In the genomic region with DNA sequence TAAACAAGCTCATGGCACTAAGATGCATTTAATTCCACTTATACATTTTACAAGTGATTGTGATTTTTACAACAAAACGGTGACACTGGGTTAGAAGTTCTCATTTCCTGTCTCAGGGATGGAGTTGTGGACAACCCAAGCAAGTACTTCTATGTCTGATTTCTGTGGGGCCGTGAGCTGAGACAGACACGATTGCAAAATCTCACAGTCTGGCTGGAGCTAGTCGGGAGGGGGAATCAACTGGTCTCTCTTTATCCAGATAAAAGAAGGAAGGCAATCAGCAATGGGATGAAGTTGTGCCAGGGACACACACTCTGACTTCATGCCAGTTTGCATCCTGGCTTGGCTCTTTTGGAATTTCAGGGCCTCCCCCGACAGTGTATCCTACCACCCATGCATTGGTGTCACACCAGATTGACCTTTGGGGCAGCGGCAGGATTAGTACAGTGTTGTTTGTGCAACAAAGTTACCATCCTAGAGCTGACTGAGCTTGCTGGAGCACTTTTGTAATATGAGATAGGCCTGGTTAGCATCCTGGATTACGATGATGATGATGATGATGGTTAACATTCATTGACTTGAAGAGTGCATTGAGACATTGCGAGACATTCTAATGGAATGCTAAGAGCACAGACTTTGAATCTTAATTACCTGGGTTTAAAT, we compare ENCODE assay signal across 24 cellular contexts.
DNase-seq lines count a peak whose midpoint lies in the region; ATAC-seq and TF ChIP-seq lines count a peak whose summit lies in the region.
"Had no signal": no experiment of that assay in that cellular context is flagged by ENCODE, and none has a peak within 500 bp of the region (broad histone marks: within the 10 kb centered on the region; RNA-seq: fewer than 3 reads in every experiment).

No MANE protein-coding gene starts in this region.

- H3K27me3 Mint-ChIP-seq in neural progenitor cell (ENCODE audit: insufficient read depth, low read depth), result peaks cover 5% of the 10 kb centered on the region
- H3K27me3 Mint-ChIP-seq: activated CD4-positive, alpha-beta memory T cell treated with anti-CD3 and anti-CD28 coated beads for 36 hours; activated naive CD4-positive, alpha-beta T cell treated with anti-CD3 and anti-CD28 coated beads, Interleukin-2, amount 10 ng/mL, durations not matched to agents 7 days and 5 days; naive B cell had no signal

- no peak overlapping the region for H3K27ac ChIP-seq in neural progenitor cell
- no peak overlapping the region for H3K27ac ChIP-seq in breast epithelium
- H3K27ac ChIP-seq: body of pancreas, parathyroid adenoma, Peyer's patch, suprapubic skin had no signal

- no peak overlapping the region for H3K27ac Mint-ChIP-seq in neural progenitor cell
- H3K27ac Mint-ChIP-seq: activated CD4-positive, alpha-beta memory T cell treated with anti-CD3 and anti-CD28 coated beads for 36 hours; activated naive CD4-positive, alpha-beta T cell treated with anti-CD3 and anti-CD28 coated beads, Interleukin-2, amount 10 ng/mL, durations not matched to agents 7 days and 5 days; dendritic cell treated with granulocyte-macrophage colony-stimulating factor and Interleukin-4, amounts not matched to agents 40 ng/mL and 50 ng/mL, for 4 days; HFFc6; naive B cell had no signal

- no peak for TF ChIP-seq POLR2A in breast epithelium (IDR thresholded peaks at IDR 0.05)

- no peaks in the 10 kb centered on the region for H3K9me3 Mint-ChIP-seq in neural progenitor cell
- H3K9me3 Mint-ChIP-seq: activated CD4-positive, alpha-beta memory T cell treated with anti-CD3 and anti-CD28 coated beads for 36 hours; activated naive CD4-positive, alpha-beta T cell treated with anti-CD3 and anti-CD28 coated beads, Interleukin-2, amount 10 ng/mL, durations not matched to agents 7 days and 5 days; dendritic cell treated with granulocyte-macrophage colony-stimulating factor and Interleukin-4, amounts not matched to agents 40 ng/mL and 50 ng/mL, for 4 days; HFFc6 had no signal

- intact Hi-C loops in breast epithelium (cut with DNase I; ENCODE audit: low total_unique reads), result no loop called here

- peaks cover 13% of the 10 kb centered on the region for H3F3A ChIP-seq in neural progenitor cell (ENCODE audit: low read depth)

- H3K9me3 ChIP-seq in neural progenitor cell (ENCODE audit: low read depth), result no peaks in the 10 kb centered on the region
- no peaks in the 10 kb centered on the region for H3K9me3 ChIP-seq in breast epithelium
- H3K9me3 ChIP-seq: body of pancreas, Peyer's patch, suprapubic skin had no signal

- peak overlapping the region; percentile 5 for H2AFZ ChIP-seq in neural progenitor cell (replicated peaks)
- H2AFZ ChIP-seq: parathyroid adenoma had no signal

- TF ChIP-seq CTCF in fibroblast of pulmonary artery (IDR thresholded peaks at IDR 0.05; ENCODE audit: low read length, missing control alignments) (no peak), neural progenitor cell (IDR thresholded peaks at IDR 0.05) (no peak), breast epithelium (IDR thresholded peaks at IDR 0.05) (no peak)

- H3K36me3 ChIP-seq in neural progenitor cell (no peaks in the 10 kb centered on the region), breast epithelium (no peaks in the 10 kb centered on the region)
- H3K36me3 ChIP-seq: Peyer's patch, suprapubic skin had no signal

- peaks cover 37% of the 10 kb centered on the region for H3K4me1 ChIP-seq in neural progenitor cell
- no peaks in the 10 kb centered on the region for H3K4me1 ChIP-seq in breast epithelium
- H3K4me1 ChIP-seq: body of pancreas, parathyroid adenoma had no signal

- H3K27me3 ChIP-seq in neural progenitor cell (no peaks in the 10 kb centered on the region), breast epithelium (no peaks in the 10 kb centered on the region)
- H3K27me3 ChIP-seq: body of pancreas, Peyer's patch, suprapubic skin had no signal

- H3K9ac ChIP-seq in neural progenitor cell, result no peak overlapping the region
- H3K9ac ChIP-seq: parathyroid adenoma had no signal

- peaks cover 11% of the 10 kb centered on the region for H3K4me1 Mint-ChIP-seq in neural progenitor cell
- H3K4me1 Mint-ChIP-seq: activated naive CD4-positive, alpha-beta T cell treated with anti-CD3 and anti-CD28 coated beads, Interleukin-2, amount 10 ng/mL, durations not matched to agents 7 days and 5 days; naive B cell had no signal

- no peak for ATAC-seq in GM21737 (IDR thresholded peaks at IDR 0.05; ENCODE audit: unreplicated experiment)
- ATAC-seq: body of pancreas had no signal

- no peaks in the 10 kb centered on the region for H3K36me3 Mint-ChIP-seq in neural progenitor cell
- H3K36me3 Mint-ChIP-seq: activated CD4-positive, alpha-beta memory T cell treated with anti-CD3 and anti-CD28 coated beads for 36 hours; activated naive CD4-positive, alpha-beta T cell treated with anti-CD3 and anti-CD28 coated beads, Interleukin-2, amount 10 ng/mL, durations not matched to agents 7 days and 5 days; naive B cell had no signal

- DNase-seq in HT1080 (ENCODE audit: low read depth) (peak; percentile 18), OCI-M1 (lab: John Stamatoyannopoulos, UW) (peak; percentile 55), fibroblast of pulmonary artery (ENCODE audit: low read depth) (peak; percentile 79), neural progenitor cell (ENCODE audit: low spot score) (peak; percentile 30), cerebellar nuclear complex (lab: John Stamatoyannopoulos, UW) (no peak), breast epithelium (ENCODE audit: low spot score in 2 of 2) (no peak)
- DNase-seq in stimulated activated CD4-positive, alpha-beta T cell treated with anti-CD3 and anti-CD28 coated beads, Interleukin-1b, Interleukin-23, amount 100 ng/mL, for 48 hours, result no peak
- DNase-seq: activated CD4-positive, alpha-beta memory T cell treated with anti-CD3 and anti-CD28 coated beads for 36 hours; activated naive CD4-positive, alpha-beta T cell treated with anti-CD3 and anti-CD28 coated beads, Interleukin-2, amount 10 ng/mL, durations not matched to agents 7 days and 5 days; activated T-cell treated with anti-CD3 and anti-CD28 coated beads, Interleukin-2, amount 50 U/mL, for 1 hour; AML-193; body of pancreas; COR-L47; HFFc6; Kasumi-1; naive B cell; NCI-H1417; NCI-H2171; Peyer's patch had no signal

- H3K4me3 Mint-ChIP-seq in neural progenitor cell, result no peak overlapping the region
- H3K4me3 Mint-ChIP-seq: activated CD4-positive, alpha-beta memory T cell treated with anti-CD3 and anti-CD28 coated beads for 36 hours; activated naive CD4-positive, alpha-beta T cell treated with anti-CD3 and anti-CD28 coated beads, Interleukin-2, amount 10 ng/mL, durations not matched to agents 7 days and 5 days; dendritic cell treated with granulocyte-macrophage colony-stimulating factor and Interleukin-4, amounts not matched to agents 40 ng/mL and 50 ng/mL, for 4 days; HFFc6 had no signal

- no peaks in the 10 kb centered on the region for H4K20me1 ChIP-seq in neural progenitor cell (ENCODE audit: low read depth)

- no peaks in the 10 kb centered on the region for H3K79me2 ChIP-seq in neural progenitor cell (ENCODE audit: low read depth)
- H3K79me2 ChIP-seq: parathyroid adenoma had no signal

- peak overlapping the region; percentile 63 for H3K4me2 ChIP-seq in neural progenitor cell

- H3K4me3 ChIP-seq in fibroblast of pulmonary artery (replicated peaks; ENCODE audit: low read depth, low read length) (no peak overlapping the region), neural progenitor cell (no peak overlapping the region), breast epithelium (no peak overlapping the region)
- H3K4me3 ChIP-seq: body of pancreas, lung, Peyer's patch, suprapubic skin had no signal

Comparison
In these comparisons a context has a peak if more than half of its experiments do, and no peak if none do; other contexts are left out.
1. DNase-seq: peak in HT1080 (single experiment), OCI-M1 (single experiment), fibroblast of pulmonary artery (single experiment) and neural progenitor cell (single experiment); none in cerebellar nuclear complex (0 of 2), breast epithelium (0 of 2) and stimulated activated CD4-positive, alpha-beta T cell treated with anti-CD3 and anti-CD28 coated beads, Interleukin-1b, Interleukin-23, amount 100 ng/mL, for 48 hours (single experiment).